Comparison of ENCODE assay signal across 18 cellular contexts in the genomic region with DNA sequence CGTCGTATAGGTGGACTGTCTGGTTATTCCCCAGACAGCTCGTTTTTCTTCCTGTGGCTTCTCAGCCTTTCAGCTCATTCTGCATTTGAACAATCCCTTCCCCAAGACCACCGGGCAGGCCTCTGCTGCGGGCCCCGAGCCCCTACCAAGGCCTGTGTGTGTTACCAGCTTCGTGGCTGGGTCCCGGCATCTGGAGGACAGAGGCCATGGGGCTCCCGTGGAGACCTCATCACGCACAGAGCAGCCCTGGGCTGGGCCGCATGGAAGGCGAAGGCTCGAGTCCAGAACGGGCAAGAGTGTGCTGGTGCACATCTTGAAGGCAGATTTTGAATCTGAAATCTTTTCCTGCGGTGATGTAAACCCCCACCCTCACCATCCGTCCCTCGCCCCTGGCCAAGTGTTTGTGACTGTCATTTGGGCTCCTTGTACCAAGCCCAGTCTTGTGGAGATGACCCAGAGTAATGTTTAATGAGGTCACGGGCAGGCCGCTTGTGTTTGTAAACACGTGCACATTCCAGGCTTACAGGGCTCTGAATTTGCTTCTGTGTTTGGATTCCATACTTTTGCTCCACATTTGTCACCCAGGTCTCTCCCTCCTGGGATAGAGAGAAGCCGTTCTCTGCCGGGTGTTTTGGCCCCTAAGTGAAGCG.
"Had no signal": no experiment of that assay in that cellular context is flagged by ENCODE, and none has a peak within 500 bp of the region (broad histone marks: within the 10 kb centered on the region; RNA-seq: fewer than 3 reads in every experiment).

No MANE protein-coding gene starts in this region.

- H3K9me3 ChIP-seq: psoas muscle, thoracic aorta, upper lobe of right lung had no signal

- H3K4me3 ChIP-seq: left lung, mucosa of descending colon, psoas muscle, stomach, thoracic aorta, upper lobe of right lung had no signal

- H3K4me1 ChIP-seq: left lung, psoas muscle, upper lobe of right lung had no signal

- DNase-seq: activated B cell treated with CpG ODN at 0.5 μM for 24 hours; activated CD4-positive, alpha-beta T cell treated with anti-CD3 and anti-CD28 coated beads, Interleukin-2, amount 10 ng/mL, durations not matched to agents 24 days and 14 days; activated CD8-positive, alpha-beta memory T cell treated with anti-CD3 and anti-CD28 coated beads, Interleukin-2, amount 50 U/mL, for 48 hours; activated naive CD8-positive, alpha-beta T cell treated with anti-CD3 and anti-CD28 coated beads for 36 hours; activated T-cell treated with anti-CD3 and anti-CD28 coated beads, Interleukin-2, amount 50 U/mL, for 72 hours; cerebellar nuclear complex; dermis blood vessel endothelial cell; islet precursor cell; left lung; mucosa of descending colon; naive thymus-derived CD4-positive, alpha-beta T cell; psoas muscle; stimulated activated CD4-positive, alpha-beta T cell treated with anti-CD3 and anti-CD28 coated beads, Interleukin-2, amount 100 ng/mL, for 24 hours; stomach; SW 1271; upper lobe of right lung had no signal

- H3K27ac ChIP-seq: left lung, psoas muscle, stomach, thoracic aorta, upper lobe of right lung had no signal

- H3K27me3 ChIP-seq: upper lobe of right lung had no signal

- FAIRE-seq: TTC549 had no signal

- H3K36me3 ChIP-seq: left lung, stomach, thoracic aorta, upper lobe of right lung had no signal
